ENCODE assay signal across 1 cellular context in genomic region chr1:235074335-235075120, GRCh38.
TF ChIP-seq lines count a peak whose summit lies in the region.

No MANE protein-coding gene starts in this region.

TF ChIP-seq in HepG2, 621 proteins besides CTCF, POLR2A, EP300 and RAD21 (continued from another document and continues in another):
- TF ChIP-seq CEBPZ (IDR thresholded peaks at IDR 0.05; ENCODE audit: low read length): no peak
- no peak for TF ChIP-seq CBX5 (CRISPR knock-in tag; IDR thresholded peaks at IDR 0.05; ENCODE audit: borderline replicate concordance)
- TF ChIP-seq NBN (conservative IDR thresholded peaks at IDR 0.05): no peak
- TF ChIP-seq NFIC (IDR thresholded peaks at IDR 0.05; ENCODE audit: low read length): no peak
- peak; percentile 21; the same call in 1 of the 2 replicates for TF ChIP-seq ZSCAN21 (CRISPR knock-in tag; IDR thresholded peaks at IDR 0.05; ENCODE audit: borderline replicate concordance)
- TF ChIP-seq ETV5 (CRISPR knock-in tag; IDR thresholded peaks at IDR 0.05; ENCODE audit: borderline replicate concordance): no peak
- TF ChIP-seq HNRNPLL (IDR thresholded peaks at IDR 0.05; ENCODE audit: low read depth, low read length, poor library complexity, severe bottlenecking): no peak
- TF ChIP-seq KDM2A (CRISPR knock-in tag; IDR thresholded peaks at IDR 0.05; ENCODE audit: borderline replicate concordance, low read depth): no peak
- TF ChIP-seq DR1 (CRISPR knock-in tag; IDR thresholded peaks at IDR 0.05): no peak
- peak; percentile 80 for TF ChIP-seq TEAD3 (CRISPR knock-in tag; optimal IDR thresholded peaks at IDR 0.05; ENCODE audit: borderline replicate concordance)
- no peak for TF ChIP-seq GPN1 (CRISPR knock-in tag; IDR thresholded peaks at IDR 0.05; ENCODE audit: borderline replicate concordance)
- 0 out of 2 replicates have a peak, but pooled peaks have one; percentile 16 for TF ChIP-seq E2F1 (CRISPR knock-in tag; IDR thresholded peaks at IDR 0.05)
- TF ChIP-seq PHF21A (CRISPR knock-in tag; IDR thresholded peaks at IDR 0.05): 0 out of 2 replicates have a peak, but pooled peaks have one; percentile 10
- peak; percentile 32; the same call in 1 of the 2 replicates for TF ChIP-seq ZNF124 (CRISPR knock-in tag; IDR thresholded peaks at IDR 0.05)
- no peak for TF ChIP-seq NPAS2 (CRISPR knock-in tag; IDR thresholded peaks at IDR 0.05; ENCODE audit: borderline replicate concordance)
- TF ChIP-seq CCAR2 (optimal IDR thresholded peaks at IDR 0.05; ENCODE audit: low read depth, low read length): no peak
- no peak for TF ChIP-seq SETDB1 (CRISPR knock-in tag; IDR thresholded peaks at IDR 0.05; ENCODE audit: borderline replicate concordance)
- TF ChIP-seq ZC3H13 (CRISPR knock-in tag; IDR thresholded peaks at IDR 0.05): peak; percentile 61
- no peak for TF ChIP-seq MTA1 (CRISPR knock-in tag; IDR thresholded peaks at IDR 0.05; ENCODE audit: borderline replicate concordance)
- TF ChIP-seq GRHL1 (CRISPR knock-in tag; conservative IDR thresholded peaks at IDR 0.05): no peak
- TF ChIP-seq ZNF607 (CRISPR knock-in tag; IDR thresholded peaks at IDR 0.05; ENCODE audit: borderline replicate concordance): peak; percentile 11; the same call in 1 of the 2 replicates
- TF ChIP-seq ZNF672 (CRISPR knock-in tag; IDR thresholded peaks at IDR 0.05): no peak
- TF ChIP-seq ZNF773 (CRISPR knock-in tag; IDR thresholded peaks at IDR 0.05; ENCODE audit: borderline replicate concordance): no peak
- TF ChIP-seq ARNTL (CRISPR knock-in tag; IDR thresholded peaks at IDR 0.05): no peak
- TF ChIP-seq ZNF280D (CRISPR knock-in tag; IDR thresholded peaks at IDR 0.05): no peak
- TF ChIP-seq SP4 (CRISPR knock-in tag; IDR thresholded peaks at IDR 0.05): no peak
- TF ChIP-seq ATF6 (CRISPR knock-in tag; conservative IDR thresholded peaks at IDR 0.05): no peak
- no peak for TF ChIP-seq ZNF276 (CRISPR knock-in tag; IDR thresholded peaks at IDR 0.05; ENCODE audit: low read depth)
- TF ChIP-seq ZNF235 (CRISPR knock-in tag; IDR thresholded peaks at IDR 0.05; ENCODE audit: borderline replicate concordance): no peak
- 0 out of 2 replicates have a peak, but pooled peaks have one; percentile 47 for TF ChIP-seq ZNF552 (CRISPR knock-in tag; IDR thresholded peaks at IDR 0.05; ENCODE audit: borderline replicate concordance)
- TF ChIP-seq ZNF766 (CRISPR knock-in tag; IDR thresholded peaks at IDR 0.05; ENCODE audit: borderline replicate concordance): no peak
- no peak for TF ChIP-seq FOXJ3 (CRISPR knock-in tag; IDR thresholded peaks at IDR 0.05; ENCODE audit: borderline replicate concordance)
- TF ChIP-seq ZNF431 (CRISPR knock-in tag; IDR thresholded peaks at IDR 0.05; ENCODE audit: borderline replicate concordance, low read depth): no peak
- no peak for TF ChIP-seq MIER2 (CRISPR knock-in tag; IDR thresholded peaks at IDR 0.05)
- no peak for TF ChIP-seq ZNF703 (CRISPR knock-in tag; IDR thresholded peaks at IDR 0.05; ENCODE audit: borderline replicate concordance)
- no peak for TF ChIP-seq HHEX (CRISPR knock-in tag; IDR thresholded peaks at IDR 0.05)
- no peak for TF ChIP-seq CREB1 (IDR thresholded peaks at IDR 0.05)
- TF ChIP-seq CREB1 (CRISPR knock-in tag; IDR thresholded peaks at IDR 0.05): no peak
- TF ChIP-seq ZNF546 (CRISPR knock-in tag; conservative IDR thresholded peaks at IDR 0.05): no peak
- 0 out of 2 replicates have a peak, but pooled peaks have one; percentile 30 for TF ChIP-seq AFF4 (CRISPR knock-in tag; IDR thresholded peaks at IDR 0.05)
- TF ChIP-seq CEBPG (CRISPR knock-in tag; IDR thresholded peaks at IDR 0.05): 0 out of 2 replicates have a peak, but pooled peaks have one; percentile 1
- TF ChIP-seq XBP1 (CRISPR knock-in tag; IDR thresholded peaks at IDR 0.05): no peak
- no peak for TF ChIP-seq ZFP62 (CRISPR knock-in tag; IDR thresholded peaks at IDR 0.05)
